Comparison of ENCODE assay signal across 15 cellular contexts in genomic region chr10:92123031-92123450, GRCh38.
DNase-seq lines count a peak whose midpoint lies in the region; ATAC-seq and TF ChIP-seq lines count a peak whose summit lies in the region.
"Had no signal": no experiment of that assay in that cellular context is flagged by ENCODE, and none has a peak within 500 bp of the region (broad histone marks: within the 10 kb centered on the region; RNA-seq: fewer than 3 reads in every experiment).

No MANE protein-coding gene starts in this region.

- 70% methylated on average over 4 of the region's 4 CpGs for WGBS in esophagus muscularis mucosa
- WGBS in trophoblast cell (ENCODE audit: extremely low coverage, insufficient coverage, insufficient read length): no CpG with 5 or more reads among the region's 4 CpGs

- no peak overlapping the region for H4K12ac ChIP-seq in trophoblast cell (ENCODE audit: low read depth, low read length)

- H3K4me1 ChIP-seq in esophagus muscularis mucosa (peaks cover 55 to 60% (median 57%) of the 10 kb centered on the region in 4 donors), upper lobe of right lung (peaks cover 33% of the 10 kb centered on the region), trophoblast cell (ENCODE audit: control insufficient read depth in 1 of 2, insufficient read depth in 2 of 2, low read length in 2 of 2) (peaks cover 0 to 3% of the 10 kb centered on the region in 2 experiments)

- no peak overlapping the region for H2BK5ac ChIP-seq in trophoblast cell (ENCODE audit: low read depth, low read length, poor library complexity)

- no peak for TF ChIP-seq POLR2A in esophagus muscularis mucosa (IDR thresholded peaks at IDR 0.05; ENCODE audit: low read depth)

- no peak overlapping the region for H4K8ac ChIP-seq in trophoblast cell (ENCODE audit: low read depth, low read length)

- H2BK120ac ChIP-seq in trophoblast cell (ENCODE audit: insufficient read depth, low read length, poor library complexity): no peak overlapping the region

- H3K18ac ChIP-seq in trophoblast cell (ENCODE audit: low read length): no peak overlapping the region

- no peak overlapping the region for H3K4me3 Mint-ChIP-seq in memory B cell
- H3K4me3 Mint-ChIP-seq: activated CD4-positive, alpha-beta T cell treated with anti-CD3 and anti-CD28 coated beads, Interleukin-2, amount 10 ng/mL, durations not matched to agents 7 days and 5 days; naive thymus-derived CD8-positive, alpha-beta T cell; T-helper 1 cell treated with Interleukin-12 subunit alpha and Interleukin-12 subunit beta and Interleukin-4 antibody, amounts not matched to agents 30 μg/mL and 1 μg/mL, for 36 hours had no signal

- no peak overlapping the region for H2AFZ ChIP-seq in trophoblast cell (ENCODE audit: insufficient read depth, low read length, poor library complexity)

- no peak overlapping the region for H3K4ac ChIP-seq in trophoblast cell (ENCODE audit: low read depth, low read length)

- no peak overlapping the region for H3K14ac ChIP-seq in trophoblast cell (ENCODE audit: low read length)

- H4K91ac ChIP-seq in trophoblast cell (ENCODE audit: low read depth, low read length): no peak overlapping the region

- peak overlapping the region; percentile 55 for H3K27ac Mint-ChIP-seq in memory B cell
- H3K27ac Mint-ChIP-seq: activated CD4-positive, alpha-beta T cell treated with anti-CD3 and anti-CD28 coated beads, Interleukin-2, amount 10 ng/mL, durations not matched to agents 7 days and 5 days; naive thymus-derived CD8-positive, alpha-beta T cell; T-helper 1 cell treated with Interleukin-12 subunit alpha and Interleukin-12 subunit beta and Interleukin-4 antibody, amounts not matched to agents 30 μg/mL and 1 μg/mL, for 36 hours had no signal

- no peak overlapping the region for H3K9ac ChIP-seq in trophoblast cell (ENCODE audit: low read length)

- H3K27ac ChIP-seq in esophagus muscularis mucosa (replicated peaks in 1 of 4) (peak overlapping the region; percentile 64 to 71 (median 68)), upper lobe of right lung (peak overlapping the region; percentile 76), trophoblast cell (ENCODE audit: low read depth, low read length) (no peak overlapping the region)

- no peaks in the 10 kb centered on the region for H3K27me3 ChIP-seq in esophagus muscularis mucosa
- H3K27me3 ChIP-seq in upper lobe of right lung: no peaks in the 10 kb centered on the region
- no peaks in the 10 kb centered on the region for H3K27me3 ChIP-seq in trophoblast cell (ENCODE audit: insufficient read depth, low read length)
- H3K27me3 ChIP-seq: MG63 had no signal

- TF ChIP-seq EP300 in esophagus muscularis mucosa (IDR thresholded peaks at IDR 0.05): no peak

- DNase-seq in SIG-M5 treated with dmso at 0.1 percent for 504 hours (lab: John Stamatoyannopoulos, UW; ENCODE audit: unreplicated experiment) (peak; percentile 58), SIG-M5 (lab: John Stamatoyannopoulos, UW) (no peak), esophagus muscularis mucosa (ENCODE audit: extremely low spot score) (no peak), memory B cell (ENCODE audit: low spot score in 2 of 2) (no peak), upper lobe of right lung (no peak), GM13977 (ENCODE audit: low spot score) (no peak), trophoblast cell (no peak), NCI-H1048 (lab: John Stamatoyannopoulos, UW) (no peak)
- DNase-seq: activated CD4-positive, alpha-beta T cell treated with anti-CD3 and anti-CD28 coated beads, Interleukin-2, amount 10 ng/mL, durations not matched to agents 7 days and 5 days; MG63; naive thymus-derived CD8-positive, alpha-beta T cell; NCI-H2171 treated with DMSO at 0.1 percent for 48 hours; OCI-M1 had no signal

- H3K4me1 Mint-ChIP-seq in memory B cell: peaks cover 20% of the 10 kb centered on the region
- H3K4me1 Mint-ChIP-seq: activated CD4-positive, alpha-beta T cell treated with anti-CD3 and anti-CD28 coated beads, Interleukin-2, amount 10 ng/mL, durations not matched to agents 7 days and 5 days had no signal

- peaks cover 19% of the 10 kb centered on the region for H3K36me3 Mint-ChIP-seq in memory B cell

- ATAC-seq in memory B cell (ENCODE audit: low read depth) (no peak), upper lobe of right lung (peak; percentile 85)
- ATAC-seq: naive thymus-derived CD8-positive, alpha-beta T cell had no signal

- H3K9me3 Mint-ChIP-seq in memory B cell: no peaks in the 10 kb centered on the region
- H3K9me3 Mint-ChIP-seq: activated CD4-positive, alpha-beta T cell treated with anti-CD3 and anti-CD28 coated beads, Interleukin-2, amount 10 ng/mL, durations not matched to agents 7 days and 5 days; naive thymus-derived CD8-positive, alpha-beta T cell; T-helper 1 cell treated with Interleukin-12 subunit alpha and Interleukin-12 subunit beta and Interleukin-4 antibody, amounts not matched to agents 30 μg/mL and 1 μg/mL, for 36 hours had no signal

- in situ Hi-C loops in GM13977 (cut with MboI; ENCODE audit: low pct_unique_long_range_greater_than_20kb, low sequenced_read_pairs, unreplicated experiment): no loop called here

- H3K36me3 ChIP-seq in esophagus muscularis mucosa (no peaks in the 10 kb centered on the region), upper lobe of right lung (no peaks in the 10 kb centered on the region), trophoblast cell (ENCODE audit: control insufficient read depth in 1 of 2, insufficient read depth in 2 of 2, low read length in 2 of 2) (no peaks in the 10 kb centered on the region)
- H3K36me3 ChIP-seq: MG63 had no signal

- TF ChIP-seq CTCF in esophagus muscularis mucosa (IDR thresholded peaks at IDR 0.05): no peak
- no peak for TF ChIP-seq CTCF in upper lobe of right lung (IDR thresholded peaks at IDR 0.05)
- no peak for TF ChIP-seq CTCF in GM13977 (IDR thresholded peaks at IDR 0.05; ENCODE audit: extremely low read depth, insufficient read depth, missing control alignments)

- H3K4me3 ChIP-seq in esophagus muscularis mucosa (no peak overlapping the region), upper lobe of right lung (no peak overlapping the region), trophoblast cell (ENCODE audit: low read depth, low read length) (no peak overlapping the region)
- H3K4me3 ChIP-seq: MG63, skin epidermis had no signal

- no peaks in the 10 kb centered on the region for H3K79me2 ChIP-seq in trophoblast cell (ENCODE audit: control insufficient read depth, insufficient read depth, low read length, poor library complexity)

- H3K4me2 ChIP-seq in trophoblast cell (ENCODE audit: low read length): no peak overlapping the region

- no peak overlapping the region for H3K23ac ChIP-seq in trophoblast cell (ENCODE audit: low read length)

- H2BK12ac ChIP-seq in trophoblast cell (ENCODE audit: low read length): no peak overlapping the region

- H3K9me3 ChIP-seq in esophagus muscularis mucosa (no peaks in the 10 kb centered on the region), upper lobe of right lung (no peaks in the 10 kb centered on the region), trophoblast cell (ENCODE audit: insufficient read depth, low read depth, low read length) (no peaks in the 10 kb centered on the region)
- H3K9me3 ChIP-seq: MG63 had no signal

- intact Hi-C loops in esophagus muscularis mucosa (cut with DNase I) (no loop called here), upper lobe of right lung (cut with DNase I) (no loop called here)

- no peaks in the 10 kb centered on the region for H3K27me3 Mint-ChIP-seq in memory B cell
- H3K27me3 Mint-ChIP-seq: activated CD4-positive, alpha-beta T cell treated with anti-CD3 and anti-CD28 coated beads, Interleukin-2, amount 10 ng/mL, durations not matched to agents 7 days and 5 days; naive thymus-derived CD8-positive, alpha-beta T cell had no signal

- no peak overlapping the region for H2AK5ac ChIP-seq in trophoblast cell (ENCODE audit: low read length)

- no peaks in the 10 kb centered on the region for H3K79me1 ChIP-seq in trophoblast cell (ENCODE audit: low read length)
